9 cellular contexts compared by ENCODE assay signal in genomic region chr1:224106568-224107281, GRCh38. TPM values are rescaled to one million over a fixed set of nuclear protein-coding genes. Genes with fewer than 3 reads are reported as not detected.
DNase-seq lines count a peak whose midpoint lies in the region; ATAC-seq and TF ChIP-seq lines count a peak whose summit lies in the region.
"Had no signal": no experiment of that assay in that cellular context is flagged by ENCODE, and none has a peak within 500 bp of the region (broad histone marks: within the 10 kb centered on the region; RNA-seq: fewer than 3 reads in every experiment).

No MANE protein-coding gene starts in this region.

- H3K27ac ChIP-seq in AG04450 (ENCODE audit: low read depth, low read length) (no peak overlapping the region), VCaP (peak overlapping the region; percentile 71), iPS-20b (ENCODE audit: low read length) (no peak overlapping the region)

- CTCF ChIA-PET in AG04450 (lab: Charles Lee) = interaction anchor here (0.6 to 1.9 kb wide), 9 partner anchors 9 to 408 kb away, joined by 3 to 9 read pairs (median 4); no protein-coding TSS in a partner anchor

- no peaks in the 10 kb centered on the region for H3K9me3 ChIP-seq in AG04450 (ENCODE audit: control insufficient read depth, insufficient read depth, low read length)
- no peaks in the 10 kb centered on the region for H3K9me3 ChIP-seq in iPS-20b (ENCODE audit: insufficient read depth, low read depth, low read length)

- H3K9ac ChIP-seq in iPS-20b (ENCODE audit: low read depth, low read length) = peak overlapping the region; percentile 39; the same call in 1 of the 2 replicates

- H3K36me3 ChIP-seq in iPS-20b (ENCODE audit: insufficient read depth, low read depth, low read length) = no peaks in the 10 kb centered on the region

- ATAC-seq in HG02678 (IDR thresholded peaks at IDR 0.05; ENCODE audit: unreplicated experiment) = peak; percentile 81
- ATAC-seq in HG02970 (IDR thresholded peaks at IDR 0.05; ENCODE audit: low FRiP score, unreplicated experiment) = no peak

- POLR2A ChIA-PET in AG04450 (lab: Yijun Ruan, JAX) = interaction anchor here (0.6 kb wide), 1 partner anchor 25 kb away, joined by 4 read pairs; no protein-coding TSS in a partner anchor

- H3K4me3 ChIP-seq in AG04450 (ENCODE audit: low read depth, low read length) (no peak overlapping the region), GM12864 (ENCODE audit: low read depth, low read length) (no peak overlapping the region), iPS-20b (ENCODE audit: low read length) (no peak overlapping the region)

- DNase-seq in AG04450 (ENCODE audit: low read depth, low spot score) (no peak), GM12864 (ENCODE audit: low read depth) (no peak), NCI-H2029 (lab: John Stamatoyannopoulos, UW) (peak; percentile 49), T-helper 9 cell (no peak)
- DNase-seq: left cardiac atrium had no signal

- TF ChIP-seq CTCF in AG04450 (IDR thresholded peaks at IDR 0.05; ENCODE audit: low read depth, low read length) (peak; percentile 69), GM12864 (IDR thresholded peaks at IDR 0.05; ENCODE audit: low read depth, low read length, missing control alignments) (peak; percentile 61), VCaP (conservative IDR thresholded peaks at IDR 0.05) (peak; percentile 78)

- H3K4me1 ChIP-seq in iPS-20b (ENCODE audit: insufficient read depth, low read length) = no peaks in the 10 kb centered on the region

- H3K27me3 ChIP-seq in AG04450 (ENCODE audit: control insufficient read depth, insufficient read depth, low read length) (peaks cover 2% of the 10 kb centered on the region), iPS-20b (ENCODE audit: insufficient read depth, low read length) (no peaks in the 10 kb centered on the region)

RNA-seq across cellular contexts. Expression of gene FBXO28, which starts 7.2 kb away (rescaled TPM):
- 20.2 and 27.2 TPM in 2 replicates for polyA plus RNA-seq in AG04450 (2011; rRNA removed)
- polyA minus RNA-seq in AG04450 (2011; rRNA and poly(A)+ RNA removed) = 20.1 and 34.1 TPM in 2 replicates
